Comparison of ENCODE assay signal across 18 cellular contexts in the genomic region with DNA sequence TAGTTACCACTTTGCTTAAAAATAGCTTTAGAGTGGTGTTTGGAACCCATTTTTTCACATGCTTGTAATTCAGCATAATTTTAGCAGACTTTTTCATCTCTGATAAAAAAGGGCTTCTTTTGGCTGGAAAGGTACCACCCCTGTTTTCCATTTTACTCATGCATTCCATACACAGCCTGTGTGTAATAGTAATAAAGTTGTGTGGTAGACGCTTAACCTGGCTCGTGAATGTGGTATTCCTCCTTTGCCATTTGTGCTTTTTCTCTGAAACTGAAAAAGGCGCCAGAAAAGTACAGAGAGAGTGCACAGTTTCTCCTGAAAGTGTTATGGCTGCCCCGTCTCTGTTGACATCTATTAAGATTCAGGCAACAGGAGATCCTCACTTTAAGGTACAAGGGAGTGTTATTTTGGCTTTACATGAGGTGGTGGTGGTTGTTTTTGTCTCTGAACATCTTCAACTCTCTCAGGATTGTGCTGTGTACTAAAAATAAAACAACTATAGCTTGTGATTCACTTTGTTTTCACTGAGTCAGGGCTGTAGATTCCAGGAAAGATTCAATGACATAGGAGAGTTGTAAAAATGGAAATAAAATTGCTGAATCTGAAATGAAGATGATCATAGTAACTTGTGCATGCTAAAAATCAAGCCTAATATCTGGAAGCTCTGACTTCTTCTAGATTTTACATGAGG. TPM values are rescaled to one million over a fixed set of nuclear protein-coding genes. Genes with fewer than 3 reads are reported as not detected.
DNase-seq lines count a peak whose midpoint lies in the region; ATAC-seq, FAIRE-seq and TF ChIP-seq lines count a peak whose summit lies in the region.
"Had no signal": no experiment of that assay in that cellular context is flagged by ENCODE, and none has a peak within 500 bp of the region (broad histone marks: within the 10 kb centered on the region; RNA-seq: fewer than 3 reads in every experiment).

No MANE protein-coding gene starts in this region.

- DNase-seq in activated CD4-positive, alpha-beta memory T cell treated with anti-CD3 and anti-CD28 coated beads for 36 hours = no peak
- no peak for DNase-seq in activated CD4-positive, alpha-beta memory T cell treated with anti-CD3 and anti-CD28 coated beads, Interleukin-2, amount 10 ng/mL, durations not matched to agents 7 days and 5 days
- DNase-seq in activated T-helper 1 cell treated with anti-CD3 and anti-CD28 coated beads, Interleukin-12 subunit alpha, Interleukin-12 subunit beta, Interleukin-2, Interleukin-4 antibody, amounts not matched to agents 30 ng/mL and 10 ng/mL and 1 ng/mL, durations not matched to agents 14 hours and 24 hours and 36 hours (ENCODE audit: low spot score) = no peak
- DNase-seq in left kidney (ENCODE audit: low read depth, low spot score) = peak; percentile 3
- DNase-seq in urothelium cell line (ENCODE audit: low spot score) = no peak
- no peak for DNase-seq in cerebellar cortex (ENCODE audit: low spot score)
- DNase-seq in omental fat pad (ENCODE audit: low spot score) = no peak
- DNase-seq: CD8-positive, alpha-beta T cell; NCI-H1105 treated with DMSO at 0.1 percent for 48 hours; NCI-H187; NCI-H345; NCI-H526 treated with DMSO at 0.1 percent for 48 hours; OCI-M1; RPMI8226 had no signal

- peaks cover 5% of the 10 kb centered on the region for H3K9me3 Mint-ChIP-seq in activated CD4-positive, alpha-beta memory T cell treated with anti-CD3 and anti-CD28 coated beads for 36 hours
- H3K9me3 Mint-ChIP-seq in activated CD4-positive, alpha-beta memory T cell treated with anti-CD3 and anti-CD28 coated beads, Interleukin-2, amount 10 ng/mL, durations not matched to agents 7 days and 5 days = peaks cover 5% of the 10 kb centered on the region
- H3K9me3 Mint-ChIP-seq in activated T-helper 1 cell treated with anti-CD3 and anti-CD28 coated beads, Interleukin-12 subunit alpha, Interleukin-12 subunit beta, Interleukin-2, Interleukin-4 antibody, amounts not matched to agents 30 ng/mL and 10 ng/mL and 1 ng/mL, durations not matched to agents 14 hours and 24 hours and 36 hours = peaks cover 3% of the 10 kb centered on the region

- no peaks in the 10 kb centered on the region for H3K36me3 Mint-ChIP-seq in activated CD4-positive, alpha-beta memory T cell treated with anti-CD3 and anti-CD28 coated beads for 36 hours
- no peaks in the 10 kb centered on the region for H3K36me3 Mint-ChIP-seq in activated CD4-positive, alpha-beta memory T cell treated with anti-CD3 and anti-CD28 coated beads, Interleukin-2, amount 10 ng/mL, durations not matched to agents 7 days and 5 days (ENCODE audit: low read depth)
- H3K36me3 Mint-ChIP-seq in activated T-helper 1 cell treated with anti-CD3 and anti-CD28 coated beads, Interleukin-12 subunit alpha, Interleukin-12 subunit beta, Interleukin-2, Interleukin-4 antibody, amounts not matched to agents 30 ng/mL and 10 ng/mL and 1 ng/mL, durations not matched to agents 14 hours and 24 hours and 36 hours (ENCODE audit: low read depth) = no peaks in the 10 kb centered on the region
- H3K36me3 Mint-ChIP-seq: CD8-positive, alpha-beta T cell; IgD-negative memory B cell had no signal

- peak overlapping the region; percentile 84 for H3K27ac Mint-ChIP-seq in activated CD4-positive, alpha-beta memory T cell treated with anti-CD3 and anti-CD28 coated beads for 36 hours
- no peak overlapping the region for H3K27ac Mint-ChIP-seq in activated CD4-positive, alpha-beta memory T cell treated with anti-CD3 and anti-CD28 coated beads, Interleukin-2, amount 10 ng/mL, durations not matched to agents 7 days and 5 days
- peak overlapping the region; percentile 24 for H3K27ac Mint-ChIP-seq in activated T-helper 1 cell treated with anti-CD3 and anti-CD28 coated beads, Interleukin-12 subunit alpha, Interleukin-12 subunit beta, Interleukin-2, Interleukin-4 antibody, amounts not matched to agents 30 ng/mL and 10 ng/mL and 1 ng/mL, durations not matched to agents 14 hours and 24 hours and 36 hours
- H3K27ac Mint-ChIP-seq: CD8-positive, alpha-beta T cell; IgD-negative memory B cell had no signal

- H3K27me3 Mint-ChIP-seq in activated CD4-positive, alpha-beta memory T cell treated with anti-CD3 and anti-CD28 coated beads for 36 hours = no peaks in the 10 kb centered on the region
- no peaks in the 10 kb centered on the region for H3K27me3 Mint-ChIP-seq in activated CD4-positive, alpha-beta memory T cell treated with anti-CD3 and anti-CD28 coated beads, Interleukin-2, amount 10 ng/mL, durations not matched to agents 7 days and 5 days
- no peaks in the 10 kb centered on the region for H3K27me3 Mint-ChIP-seq in activated T-helper 1 cell treated with anti-CD3 and anti-CD28 coated beads, Interleukin-12 subunit alpha, Interleukin-12 subunit beta, Interleukin-2, Interleukin-4 antibody, amounts not matched to agents 30 ng/mL and 10 ng/mL and 1 ng/mL, durations not matched to agents 14 hours and 24 hours and 36 hours (ENCODE audit: insufficient read depth)
- H3K27me3 Mint-ChIP-seq: IgD-negative memory B cell had no signal

- intact Hi-C loops in activated CD4-positive, alpha-beta memory T cell treated with anti-CD3 and anti-CD28 coated beads for 36 hours (cut with micrococcal nuclease) = loop anchor here (1.0 kb wide), 1 partner anchor 184 kb away; no protein-coding TSS in a partner anchor
- intact Hi-C loops in activated T-helper 1 cell treated with anti-CD3 and anti-CD28 coated beads, Interleukin-12 subunit alpha, Interleukin-12 subunit beta, Interleukin-2, Interleukin-4 antibody, amounts not matched to agents 30 ng/mL and 10 ng/mL and 1 ng/mL, durations not matched to agents 14 hours and 24 hours and 36 hours (cut with micrococcal nuclease) = no loop called here

- TF ChIP-seq CTCF in omental fat pad (IDR thresholded peaks at IDR 0.05) = no peak

- CTCF ChIA-PET in activated CD4-positive, alpha-beta memory T cell treated with anti-CD3 and anti-CD28 coated beads for 36 hours (lab: Charles Lee) = no interaction called here
- CTCF ChIA-PET in activated CD4-positive, alpha-beta memory T cell treated with anti-CD3 and anti-CD28 coated beads, Interleukin-2, amount 10 ng/mL, durations not matched to agents 7 days and 5 days (lab: Charles Lee) = no interaction called here

- peaks cover 4% of the 10 kb centered on the region for H3K4me1 Mint-ChIP-seq in activated CD4-positive, alpha-beta memory T cell treated with anti-CD3 and anti-CD28 coated beads for 36 hours (ENCODE audit: low read depth)
- peaks cover 10% of the 10 kb centered on the region for H3K4me1 Mint-ChIP-seq in activated CD4-positive, alpha-beta memory T cell treated with anti-CD3 and anti-CD28 coated beads, Interleukin-2, amount 10 ng/mL, durations not matched to agents 7 days and 5 days
- no peaks in the 10 kb centered on the region for H3K4me1 Mint-ChIP-seq in activated T-helper 1 cell treated with anti-CD3 and anti-CD28 coated beads, Interleukin-12 subunit alpha, Interleukin-12 subunit beta, Interleukin-2, Interleukin-4 antibody, amounts not matched to agents 30 ng/mL and 10 ng/mL and 1 ng/mL, durations not matched to agents 14 hours and 24 hours and 36 hours (ENCODE audit: low read depth)

- no peak for ATAC-seq in omental fat pad (ENCODE audit: low FRiP score)
- ATAC-seq: CD8-positive, alpha-beta T cell; HCT116 had no signal

- POLR2A ChIA-PET in activated CD4-positive, alpha-beta memory T cell treated with anti-CD3 and anti-CD28 coated beads for 36 hours (lab: Charles Lee) = no interaction called here
- POLR2A ChIA-PET in activated CD4-positive, alpha-beta memory T cell treated with anti-CD3 and anti-CD28 coated beads, Interleukin-2, amount 10 ng/mL, durations not matched to agents 7 days and 5 days (lab: Charles Lee) = no interaction called here

- H3K4me3 Mint-ChIP-seq in activated CD4-positive, alpha-beta memory T cell treated with anti-CD3 and anti-CD28 coated beads for 36 hours = no peak overlapping the region
- no peak overlapping the region for H3K4me3 Mint-ChIP-seq in activated CD4-positive, alpha-beta memory T cell treated with anti-CD3 and anti-CD28 coated beads, Interleukin-2, amount 10 ng/mL, durations not matched to agents 7 days and 5 days
- no peak overlapping the region for H3K4me3 Mint-ChIP-seq in activated T-helper 1 cell treated with anti-CD3 and anti-CD28 coated beads, Interleukin-12 subunit alpha, Interleukin-12 subunit beta, Interleukin-2, Interleukin-4 antibody, amounts not matched to agents 30 ng/mL and 10 ng/mL and 1 ng/mL, durations not matched to agents 14 hours and 24 hours and 36 hours
- H3K4me3 Mint-ChIP-seq: CD8-positive, alpha-beta T cell; IgD-negative memory B cell had no signal

- peak; percentile 50 for FAIRE-seq in urothelium cell line (lab: Jason Lieb, UNC)
- FAIRE-seq: A204.1, HTR-8/SVneo had no signal

RNA-seq across cellular contexts. Expression of gene MIS18BP1, which starts 45.6 kb away (rescaled TPM):
- 10 to 100 TPM; 53.7 to 58.5 TPM for total RNA-seq in activated CD4-positive, alpha-beta memory T cell treated with anti-CD3 and anti-CD28 coated beads for 36 hours
- 10 to 100 TPM; 66.3 to 66.9 TPM for total RNA-seq in activated CD4-positive, alpha-beta memory T cell treated with anti-CD3 and anti-CD28 coated beads, Interleukin-2, amount 10 ng/mL, durations not matched to agents 7 days and 5 days
- 66.4 and 66.6 TPM in 2 replicates for total RNA-seq in activated T-helper 1 cell treated with anti-CD3 and anti-CD28 coated beads, Interleukin-12 subunit alpha, Interleukin-12 subunit beta, Interleukin-2, Interleukin-4 antibody, amounts not matched to agents 30 ng/mL and 10 ng/mL and 1 ng/mL, durations not matched to agents 14 hours and 24 hours and 36 hours
- 10 to 100 TPM; 28.5 to 58.0 (median 29.7) TPM for total RNA-seq in omental fat pad
